16 cellular contexts compared by ENCODE assay signal in genomic region chr16:88764913-88765349, GRCh38. TPM values are rescaled to one million over a fixed set of nuclear protein-coding genes. Genes with fewer than 3 reads are reported as not detected.
DNase-seq lines count a peak whose midpoint lies in the region; ATAC-seq and TF ChIP-seq lines count a peak whose summit lies in the region.
"Had no signal": no experiment of that assay in that cellular context is flagged by ENCODE, and none has a peak within 500 bp of the region (broad histone marks: within the 10 kb centered on the region; RNA-seq: fewer than 3 reads in every experiment).

No MANE protein-coding gene starts in this region.

- no peak for TF ChIP-seq CTCF in Panc1 (IDR thresholded peaks at IDR 0.05)
- TF ChIP-seq CTCF in gastroesophageal sphincter (IDR thresholded peaks at IDR 0.05), result no peak
- no peak for TF ChIP-seq CTCF in progenitor cell of endocrine pancreas (IDR thresholded peaks at IDR 0.05; ENCODE audit: unreplicated experiment)
- TF ChIP-seq CTCF in foreskin fibroblast (IDR thresholded peaks at IDR 0.05; ENCODE audit: low read depth, low read length), result no peak

- H3K4me3 Mint-ChIP-seq in progenitor cell of endocrine pancreas (ENCODE audit: low read depth), result no peak overlapping the region
- H3K4me3 Mint-ChIP-seq: activated naive CD8-positive, alpha-beta T cell treated with anti-CD3 and anti-CD28 coated beads for 36 hours; CD4-positive, alpha-beta T cell; dendritic cell treated with granulocyte-macrophage colony-stimulating factor and Interleukin-4, amounts not matched to agents 40 ng/mL and 50 ng/mL, for 4 days; stimulated activated memory B cell treated with anti-CD40 and anti-IgM and Interleukin-4, amounts not matched to agents 10 μg/mL and 1 μg/mL and 100 μg/mL, for 72 hours had no signal

- intact Hi-C loops in Panc1 (cut with micrococcal nuclease; ENCODE audit: unreplicated experiment), result no loop called here

- peaks cover 34% of the 10 kb centered on the region for H3K4me1 Mint-ChIP-seq in progenitor cell of endocrine pancreas (ENCODE audit: low read depth)

- TF ChIP-seq POLR2A in gastroesophageal sphincter (IDR thresholded peaks at IDR 0.05), result no peak

- no peaks in the 10 kb centered on the region for H3K9me3 Mint-ChIP-seq in progenitor cell of endocrine pancreas (ENCODE audit: low read depth)
- H3K9me3 Mint-ChIP-seq: activated naive CD8-positive, alpha-beta T cell treated with anti-CD3 and anti-CD28 coated beads for 36 hours; CD4-positive, alpha-beta T cell; dendritic cell treated with granulocyte-macrophage colony-stimulating factor and Interleukin-4, amounts not matched to agents 40 ng/mL and 50 ng/mL, for 4 days; stimulated activated memory B cell treated with anti-CD40 and anti-IgM and Interleukin-4, amounts not matched to agents 10 μg/mL and 1 μg/mL and 100 μg/mL, for 72 hours had no signal

- in situ Hi-C loops in Panc1 (cut with HindIII; ENCODE audit: low pct_unique_long_range_greater_than_20kb, low sequenced_read_pairs), result no loop called here

- H3K27ac ChIP-seq in Panc1 (ENCODE audit: low read length), result peak overlapping the region; percentile 23; the same call in 1 of the 2 replicates
- peak overlapping the region in 3 of 4 donors; percentile 62 to 94 (median 91) for H3K27ac ChIP-seq in gastroesophageal sphincter
- H3K27ac ChIP-seq: gastrocnemius medialis, ovary had no signal

- H3K36me3 ChIP-seq in Panc1 (ENCODE audit: control insufficient read depth, insufficient read depth, low read length), result no peaks in the 10 kb centered on the region
- peaks cover 0 to 10% of the 10 kb centered on the region in 2 donors for H3K36me3 ChIP-seq in gastroesophageal sphincter
- H3K36me3 ChIP-seq: gastrocnemius medialis, ovary had no signal

- 27% methylated on average over 3 of the region's 9 CpGs; no CpG with 5 or more reads in 1 of the 2 donors for WGBS in gastroesophageal sphincter (ENCODE audit: low coverage in 1 of 2), 2 donors

- H3K27me3 ChIP-seq in Panc1 (ENCODE audit: control insufficient read depth, insufficient read depth, low read length) (no peaks in the 10 kb centered on the region), gastroesophageal sphincter (no peaks in the 10 kb centered on the region)
- H3K27me3 ChIP-seq: ovary had no signal

- ATAC-seq in Panc1, result no peak
- ATAC-seq in gastroesophageal sphincter, result no peak
- ATAC-seq: gastrocnemius medialis; stimulated activated memory B cell treated with anti-CD40 and anti-IgM and Interleukin-4, amounts not matched to agents 10 μg/mL and 1 μg/mL and 100 μg/mL, for 72 hours had no signal

- TF ChIP-seq EP300 in gastroesophageal sphincter (IDR thresholded peaks at IDR 0.05), result no peak

- peak; percentile 49 for DNase-seq in EH (ENCODE audit: low read depth)
- no peak for DNase-seq in Panc1 (ENCODE audit: low read depth, low spot score)
- no peak for DNase-seq in progenitor cell of endocrine pancreas (ENCODE audit: low spot score, unreplicated experiment)
- DNase-seq in NCI-H128 (lab: John Stamatoyannopoulos, UW; ENCODE audit: unreplicated experiment), result no peak
- DNase-seq in DMS153 (lab: John Stamatoyannopoulos, UW), result no peak
- DNase-seq in foreskin fibroblast, result no peak
- no peak for DNase-seq in SW480 (ENCODE audit: low spot score)
- DNase-seq: activated naive CD8-positive, alpha-beta T cell treated with anti-CD3 and anti-CD28 coated beads for 36 hours; CD4-positive, alpha-beta T cell; gastrocnemius medialis; NCI-H2107; ovary; stimulated activated CD4-positive, alpha-beta T cell treated with anti-CD3 and anti-CD28 coated beads, Interleukin-2, amount 100 ng/mL, for 24 hours had no signal

- H3K27me3 Mint-ChIP-seq in progenitor cell of endocrine pancreas, result no peaks in the 10 kb centered on the region
- H3K27me3 Mint-ChIP-seq: activated naive CD8-positive, alpha-beta T cell treated with anti-CD3 and anti-CD28 coated beads for 36 hours; CD4-positive, alpha-beta T cell; dendritic cell treated with granulocyte-macrophage colony-stimulating factor and Interleukin-4, amounts not matched to agents 40 ng/mL and 50 ng/mL, for 4 days; stimulated activated memory B cell treated with anti-CD40 and anti-IgM and Interleukin-4, amounts not matched to agents 10 μg/mL and 1 μg/mL and 100 μg/mL, for 72 hours had no signal

- peak overlapping the region; percentile 71 for H3K27ac Mint-ChIP-seq in progenitor cell of endocrine pancreas
- H3K27ac Mint-ChIP-seq: activated naive CD8-positive, alpha-beta T cell treated with anti-CD3 and anti-CD28 coated beads for 36 hours; CD4-positive, alpha-beta T cell; dendritic cell treated with granulocyte-macrophage colony-stimulating factor and Interleukin-4, amounts not matched to agents 40 ng/mL and 50 ng/mL, for 4 days had no signal

- no TSS peak for BruUV-seq in Panc1 (replicated peaks; lab: Mats Ljungman, UMichigan)

- no peaks in the 10 kb centered on the region for H3K36me3 Mint-ChIP-seq in progenitor cell of endocrine pancreas (ENCODE audit: insufficient read depth)
- H3K36me3 Mint-ChIP-seq: activated naive CD8-positive, alpha-beta T cell treated with anti-CD3 and anti-CD28 coated beads for 36 hours had no signal

- CTCF ChIA-PET in Panc1 (lab: Charles Lee), result no interaction called here

- H3K9me3 ChIP-seq in Panc1 (ENCODE audit: control insufficient read depth, insufficient read depth, low read depth, low read length), result no peaks in the 10 kb centered on the region
- H3K9me3 ChIP-seq in gastroesophageal sphincter, result no peaks in the 10 kb centered on the region
- H3K9me3 ChIP-seq: gastrocnemius medialis, ovary had no signal

- no peak overlapping the region for H3K4me3 ChIP-seq in Panc1 (ENCODE audit: low read depth in 2 of 2, low read length in 2 of 2)
- H3K4me3 ChIP-seq in gastroesophageal sphincter, result no peak overlapping the region
- H3K4me3 ChIP-seq in foreskin fibroblast (ENCODE audit: low read depth in 1 of 2, low read length in 2 of 2), result no peak overlapping the region
- H3K4me3 ChIP-seq: gastrocnemius medialis, ovary had no signal

- POLR2A ChIA-PET in Panc1 (lab: Charles Lee), result no interaction called here

- peaks cover 82% of the 10 kb centered on the region for H3K4me1 ChIP-seq in Panc1 (ENCODE audit: control insufficient read depth, insufficient read depth, low read length)
- peaks cover 9 to 100% (median 78%) of the 10 kb centered on the region in 3 donors for H3K4me1 ChIP-seq in gastroesophageal sphincter

RNA-seq across cellular contexts. Expression of gene PIEZO1, which starts 20.1 kb away (rescaled TPM):
- 175 TPM for total RNA-seq in Panc1 (2021; ENCODE audit: unreplicated experiment)
- 228 TPM for polyA plus RNA-seq in Panc1 (2012; ENCODE audit: insufficient read length)
- total RNA-seq in gastroesophageal sphincter, result 100 to 1,000 TPM; 105 to 248 (median 172) TPM
- total RNA-seq in progenitor cell of endocrine pancreas, result 37.7 and 44.7 TPM in 2 replicates

RNA-seq across cellular contexts. Expression of gene CDT1, which starts 38.7 kb away (rescaled TPM):
- total RNA-seq in Panc1 (2021; ENCODE audit: unreplicated experiment) (39.9 TPM), gastroesophageal sphincter (1 to 10 TPM in 1 of 4 donors, under 1 TPM in 1, not detected in 2; 0.92 to 2.0 TPM), progenitor cell of endocrine pancreas (22.8 and 25.3 TPM in 2 replicates)
- 25.1 TPM for polyA plus RNA-seq in Panc1 (2012; ENCODE audit: insufficient read length)

RNA-seq across cellular contexts. Expression of gene APRT, which starts 46.8 kb away (rescaled TPM):
- total RNA-seq in Panc1 (2021; ENCODE audit: unreplicated experiment) (231 TPM), gastroesophageal sphincter (100 to 1,000 TPM in 2 of 4 donors, 10 to 100 TPM in 2; 64.9 to 103 (median 92.9) TPM), progenitor cell of endocrine pancreas (100 and 115 TPM in 2 replicates)
- polyA plus RNA-seq in Panc1 (2012; ENCODE audit: insufficient read length), result 326 TPM

RNA-seq across cellular contexts. Expression of gene CTU2, which starts 58.6 kb away (rescaled TPM):
- 24.8 TPM for total RNA-seq in Panc1 (2021; ENCODE audit: unreplicated experiment)
- 31.7 TPM for polyA plus RNA-seq in Panc1 (2012; ENCODE audit: insufficient read length)
- 10 to 100 TPM in 2 of 4 donors, 1 to 10 TPM in 2; 6.0 to 19.9 (median 10.7) TPM for total RNA-seq in gastroesophageal sphincter
- 17.2 and 18.2 TPM in 2 replicates for total RNA-seq in progenitor cell of endocrine pancreas

RNA-seq across cellular contexts. Expression of gene RNF166, which starts 58.7 kb away (rescaled TPM):
- total RNA-seq in Panc1 (2021; ENCODE audit: unreplicated experiment), result 19.8 TPM
- 23.4 TPM for polyA plus RNA-seq in Panc1 (2012; ENCODE audit: insufficient read length)
- total RNA-seq in gastroesophageal sphincter, result 10 to 100 TPM; 19.5 to 27.8 (median 22.3) TPM
- total RNA-seq in progenitor cell of endocrine pancreas, result 19.4 and 21.5 TPM in 2 replicates
